In genomic region chr6:152700427-152700826, GRCh38 we compare ENCODE assay signal across 25 cellular contexts. TPM values are rescaled to one million over a fixed set of nuclear protein-coding genes. Genes with fewer than 3 reads are reported as not detected.
DNase-seq lines count a peak whose midpoint lies in the region; ATAC-seq, FAIRE-seq and TF ChIP-seq lines count a peak whose summit lies in the region.
"Had no signal": no experiment of that assay in that cellular context is flagged by ENCODE, and none has a peak within 500 bp of the region (broad histone marks: within the 10 kb centered on the region; RNA-seq: fewer than 3 reads in every experiment).

No MANE protein-coding gene starts in this region.

- H3K27me3 Mint-ChIP-seq in natural killer cell treated with Interleukin-12 subunit alpha and Interleukin-12 subunit beta and Interleukin-15 and Interleukin-18, amount 100 ng/mL, for 72 hours, result peaks cover 24 to 45% of the 10 kb centered on the region in 2 donors
- H3K27me3 Mint-ChIP-seq in natural killer cell (ENCODE audit: low read depth in 2 of 2) (peaks cover 30 to 48% of the 10 kb centered on the region in 2 donors), endothelial cell (ENCODE audit: unreplicated experiment) (peaks cover 8% of the 10 kb centered on the region), mesothelial cell of epicardium (ENCODE audit: low read depth) (no peaks in the 10 kb centered on the region), Caco-2 (ENCODE audit: insufficient read depth, unreplicated experiment) (peaks cover 9% of the 10 kb centered on the region)

- H3K4me1 ChIP-seq in Caco-2, result no peaks in the 10 kb centered on the region
- H3K4me1 ChIP-seq: prostate gland, vagina had no signal

- no peak overlapping the region for H3K27ac Mint-ChIP-seq in natural killer cell treated with Interleukin-12 subunit alpha and Interleukin-12 subunit beta and Interleukin-15 and Interleukin-18, amount 100 ng/mL, for 72 hours
- H3K27ac Mint-ChIP-seq in natural killer cell, result no peak overlapping the region
- peak overlapping the region; percentile 97 for H3K27ac Mint-ChIP-seq in endothelial cell (ENCODE audit: unreplicated experiment)
- H3K27ac Mint-ChIP-seq in mesothelial cell of epicardium, result peak overlapping the region; percentile 28
- no peak overlapping the region for H3K27ac Mint-ChIP-seq in Caco-2 (ENCODE audit: unreplicated experiment)
- H3K27ac Mint-ChIP-seq: activated naive CD4-positive, alpha-beta T cell treated with anti-CD3 and anti-CD28 coated beads, Interleukin-2, amount 10 ng/mL, durations not matched to agents 7 days and 5 days; immature natural killer cell had no signal

- peak overlapping the region; percentile 41 for H3K4me3 Mint-ChIP-seq in natural killer cell treated with Interleukin-12 subunit alpha and Interleukin-12 subunit beta and Interleukin-15 and Interleukin-18, amount 100 ng/mL, for 72 hours
- H3K4me3 Mint-ChIP-seq in natural killer cell, result no peak overlapping the region
- H3K4me3 Mint-ChIP-seq in endothelial cell (ENCODE audit: unreplicated experiment), result peak overlapping the region; percentile 99
- no peak overlapping the region for H3K4me3 Mint-ChIP-seq in mesothelial cell of epicardium
- H3K4me3 Mint-ChIP-seq in Caco-2 (ENCODE audit: unreplicated experiment), result no peak overlapping the region
- H3K4me3 Mint-ChIP-seq: activated naive CD4-positive, alpha-beta T cell treated with anti-CD3 and anti-CD28 coated beads, Interleukin-2, amount 10 ng/mL, durations not matched to agents 7 days and 5 days; immature natural killer cell had no signal

- no peak overlapping the region for H3K4me3 ChIP-seq in Caco-2 (ENCODE audit: low read depth, low read length)
- H3K4me3 ChIP-seq: prostate gland had no signal

- no peaks in the 10 kb centered on the region for H3K27me3 ChIP-seq in Caco-2 (replicated peaks; ENCODE audit: control insufficient read depth, insufficient read depth, low read length)
- H3K27me3 ChIP-seq: left lung, vagina had no signal

- H3K9me3 Mint-ChIP-seq in natural killer cell treated with Interleukin-12 subunit alpha and Interleukin-12 subunit beta and Interleukin-15 and Interleukin-18, amount 100 ng/mL, for 72 hours, result no peaks in the 10 kb centered on the region
- H3K9me3 Mint-ChIP-seq in natural killer cell, result no peaks in the 10 kb centered on the region
- H3K9me3 Mint-ChIP-seq in endothelial cell (ENCODE audit: unreplicated experiment), result peaks cover 4% of the 10 kb centered on the region
- H3K9me3 Mint-ChIP-seq in mesothelial cell of epicardium, result no peaks in the 10 kb centered on the region
- H3K9me3 Mint-ChIP-seq in Caco-2 (ENCODE audit: unreplicated experiment), result no peaks in the 10 kb centered on the region
- H3K9me3 Mint-ChIP-seq: activated naive CD4-positive, alpha-beta T cell treated with anti-CD3 and anti-CD28 coated beads, Interleukin-2, amount 10 ng/mL, durations not matched to agents 7 days and 5 days; immature natural killer cell had no signal

- intact Hi-C loops in natural killer cell (cut with micrococcal nuclease) (no loop called here), Caco-2 (cut with micrococcal nuclease; ENCODE audit: unreplicated experiment) (no loop called here)

- no peak for FAIRE-seq in frontal cortex (lab: Jason Lieb, UNC)
- FAIRE-seq in GM19239 (lab: Jason Lieb, UNC), result no peak
- FAIRE-seq: GM12891 had no signal

- H3K4me1 Mint-ChIP-seq in natural killer cell treated with Interleukin-12 subunit alpha and Interleukin-12 subunit beta and Interleukin-15 and Interleukin-18, amount 100 ng/mL, for 72 hours (ENCODE audit: low read depth in 2 of 2), result peaks cover 1 to 10% of the 10 kb centered on the region in 2 donors
- H3K4me1 Mint-ChIP-seq in natural killer cell (peaks cover 3 to 10% of the 10 kb centered on the region in 2 donors), endothelial cell (ENCODE audit: unreplicated experiment) (peaks cover 43% of the 10 kb centered on the region), mesothelial cell of epicardium (peaks cover 13% of the 10 kb centered on the region), Caco-2 (ENCODE audit: low read depth, unreplicated experiment) (no peaks in the 10 kb centered on the region)
- H3K4me1 Mint-ChIP-seq: activated naive CD4-positive, alpha-beta T cell treated with anti-CD3 and anti-CD28 coated beads, Interleukin-2, amount 10 ng/mL, durations not matched to agents 7 days and 5 days had no signal

- BruUV-seq in Caco-2 (replicated peaks; lab: Mats Ljungman, UMichigan), result no TSS peak

- H3K9me3 ChIP-seq in Caco-2, result no peaks in the 10 kb centered on the region
- H3K9me3 ChIP-seq: left lung, prostate gland, vagina had no signal

- H3K36me3 ChIP-seq in Caco-2 (ENCODE audit: control insufficient read depth, insufficient read depth, low read length), result no peaks in the 10 kb centered on the region
- H3K36me3 ChIP-seq: left lung, prostate gland, vagina had no signal

- CTCF ChIA-PET in Caco-2 (lab: Charles Lee), result no interaction called here

- H3K36me3 Mint-ChIP-seq in natural killer cell treated with Interleukin-12 subunit alpha and Interleukin-12 subunit beta and Interleukin-15 and Interleukin-18, amount 100 ng/mL, for 72 hours, result no peaks in the 10 kb centered on the region
- H3K36me3 Mint-ChIP-seq in natural killer cell (no peaks in the 10 kb centered on the region), endothelial cell (ENCODE audit: low read depth, unreplicated experiment) (peaks cover 21% of the 10 kb centered on the region), mesothelial cell of epicardium (no peaks in the 10 kb centered on the region), Caco-2 (ENCODE audit: insufficient read depth, unreplicated experiment) (no peaks in the 10 kb centered on the region)
- H3K36me3 Mint-ChIP-seq: activated naive CD4-positive, alpha-beta T cell treated with anti-CD3 and anti-CD28 coated beads, Interleukin-2, amount 10 ng/mL, durations not matched to agents 7 days and 5 days; immature natural killer cell had no signal

- POLR2A ChIA-PET in Caco-2 (lab: Charles Lee), result no interaction called here

- ATAC-seq in natural killer cell treated with Interleukin-12 subunit alpha and Interleukin-12 subunit beta and Interleukin-15 and Interleukin-18, amount 100 ng/mL, for 72 hours, result no peak
- ATAC-seq in natural killer cell, result no peak

- no peak for DNase-seq in natural killer cell treated with Interleukin-12 subunit alpha and Interleukin-12 subunit beta and Interleukin-15 and Interleukin-18, amount 100 ng/mL, for 72 hours (ENCODE audit: low spot score)
- no peak for DNase-seq in natural killer cell
- no peak for DNase-seq in endothelial cell (ENCODE audit: low spot score)
- no peak for DNase-seq in mesothelial cell of epicardium (ENCODE audit: low spot score in 2 of 2, unreplicated experiment in 2 of 2)
- no peak for DNase-seq in frontal cortex (ENCODE audit: low spot score in 2 of 2)
- no peak for DNase-seq in GM19239 (ENCODE audit: insufficient read length, low spot score)
- no peak for DNase-seq in Caco-2
- no peak for DNase-seq in stimulated activated CD4-positive, alpha-beta T cell treated with anti-CD3 and anti-CD28 coated beads, Interleukin-2, amount 100 ng/mL, for 24 hours
- DNase-seq: activated naive CD4-positive, alpha-beta T cell treated with anti-CD3 and anti-CD28 coated beads, Interleukin-2, amount 10 ng/mL, durations not matched to agents 7 days and 5 days; Calu3; caudate nucleus; foreskin fibroblast; HCEC 1CT; hippocampal formation; immature natural killer cell; left lung; NCI-H1092; NCI-H2029; NCI-H2227 treated with DMSO at 0.1 percent for 48 hours; NCI-H69 had no signal

- TF ChIP-seq CTCF in natural killer cell (IDR thresholded peaks at IDR 0.05), result no peak
- TF ChIP-seq CTCF in endothelial cell (IDR thresholded peaks at IDR 0.05; ENCODE audit: unreplicated experiment), result no peak
- TF ChIP-seq CTCF in mesothelial cell of epicardium (IDR thresholded peaks at IDR 0.05; ENCODE audit: unreplicated experiment), result no peak
- TF ChIP-seq CTCF in Caco-2 (IDR thresholded peaks at IDR 0.05; ENCODE audit: insufficient read depth in 1 of 2, low read depth in 1 of 2, low read length in 1 of 2, severe bottlenecking in 1 of 2, unreplicated experiment in 1 of 2), result no peak

RNA-seq across cellular contexts. Expression of gene MYCT1, which starts 2.7 kb away (rescaled TPM):
- not detected for total RNA-seq in natural killer cell treated with Interleukin-12 subunit alpha and Interleukin-12 subunit beta and Interleukin-15 and Interleukin-18, amount 100 ng/mL, for 72 hours
- total RNA-seq in natural killer cell (under 1 TPM; 0.25 to 0.64 (median 0.55) TPM), endothelial cell (ENCODE audit: unreplicated experiment) (178 TPM), mesothelial cell of epicardium (1.6 to 2.3 TPM (median 2.0 TPM) in 3 replicates), frontal cortex (4.5 TPM), Caco-2 (2022) (not detected in 2 replicates)
- total RNA-seq: Calu3; LHCN-M2; T-helper 2 cell treated with Interferon-gamma antibody and Interleukin-4, amounts not matched to agents 100 ng/mL and 5 ng/mL, for 36 hours had no signal

RNA-seq across cellular contexts. Expression of gene VIP, which starts 50.2 kb away (rescaled TPM):
- total RNA-seq in natural killer cell treated with Interleukin-12 subunit alpha and Interleukin-12 subunit beta and Interleukin-15 and Interleukin-18, amount 100 ng/mL, for 72 hours, result not detected
- total RNA-seq in natural killer cell (not detected), endothelial cell (ENCODE audit: unreplicated experiment) (1.7 TPM), mesothelial cell of epicardium (not detected in 3 replicates), frontal cortex (4.1 TPM), Caco-2 (2022) (not detected in 2 replicates)
- total RNA-seq: Calu3; prostate gland; T-helper 2 cell treated with Interferon-gamma antibody and Interleukin-4, amounts not matched to agents 100 ng/mL and 5 ng/mL, for 36 hours had no signal

Comparison
In these comparisons a context has a peak if more than half of its experiments do, and no peak if none do; other contexts are left out.
1. H3K4me3 Mint-ChIP-seq: peak in natural killer cell treated with Interleukin-12 subunit alpha and Interleukin-12 subunit beta and Interleukin-15 and Interleukin-18, amount 100 ng/mL, for 72 hours (single experiment) and endothelial cell (single experiment); none in natural killer cell (single experiment), mesothelial cell of epicardium (single experiment) and Caco-2 (single experiment).
2. H3K27ac Mint-ChIP-seq: peak in endothelial cell (single experiment) and mesothelial cell of epicardium (single experiment); none in natural killer cell treated with Interleukin-12 subunit alpha and Interleukin-12 subunit beta and Interleukin-15 and Interleukin-18, amount 100 ng/mL, for 72 hours (0 of 2), natural killer cell (0 of 2) and Caco-2 (single experiment).
3. RNA of gene MYCT1, which starts 2.7 kb away (total RNA-seq): 178 TPM in endothelial cell (single experiment); 4.5 TPM in frontal cortex (single experiment), 1.6 to 2.3 TPM in mesothelial cell of epicardium, 0.25 to 0.64 TPM in natural killer cell, not detected in natural killer cell treated with Interleukin-12 subunit alpha and Interleukin-12 subunit beta and Interleukin-15 and Interleukin-18, amount 100 ng/mL, for 72 hours and not detected in Caco-2; every median in the first group is over 10 times any median in the second.